Comparison of ENCODE assay signal across 8 cellular contexts in the genomic region with DNA sequence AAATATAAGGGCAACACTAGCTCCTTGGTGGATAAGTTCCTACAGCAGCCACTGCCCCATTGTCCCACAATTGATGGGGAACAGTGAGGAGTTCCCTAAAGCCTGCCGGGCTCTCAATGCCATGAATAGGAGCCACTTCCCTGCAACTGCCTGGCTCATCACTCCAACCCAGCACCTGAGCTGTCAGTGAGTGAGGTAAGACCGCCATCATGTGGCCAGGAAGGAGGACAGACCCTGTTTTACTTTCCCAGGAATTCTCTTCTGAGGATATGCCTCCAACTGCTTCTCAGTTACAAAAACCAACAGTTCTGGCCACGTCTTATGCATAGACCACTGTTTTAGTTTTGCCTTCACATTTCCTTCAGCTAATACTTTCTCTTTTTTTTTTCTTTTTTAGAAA. TPM values are rescaled to one million over a fixed set of nuclear protein-coding genes. Genes with fewer than 3 reads are reported as not detected.
DNase-seq lines count a peak whose midpoint lies in the region; ATAC-seq and TF ChIP-seq lines count a peak whose summit lies in the region.

No MANE protein-coding gene starts in this region.

- no peak overlapping the region for H3K4me3 ChIP-seq in lower lobe of right lung

- no peaks in the 10 kb centered on the region for H3K36me3 Mint-ChIP-seq in activated CD8-positive, alpha-beta T cell treated with anti-CD3 and anti-CD28 coated beads for 36 hours (ENCODE audit: low read depth)
- no peaks in the 10 kb centered on the region for H3K36me3 Mint-ChIP-seq in activated CD8-positive, alpha-beta T cell treated with anti-CD3 and anti-CD28 coated beads, Interleukin-2, amount 10 ng/mL, durations not matched to agents 7 days and 5 days (ENCODE audit: low read depth)

- DNase-seq in activated CD8-positive, alpha-beta T cell treated with anti-CD3 and anti-CD28 coated beads for 36 hours, result peak; percentile 2
- no peak for DNase-seq in activated CD8-positive, alpha-beta T cell treated with anti-CD3 and anti-CD28 coated beads, Interleukin-2, amount 10 ng/mL, durations not matched to agents 7 days and 5 days
- DNase-seq in NCI-H1417 treated with DMSO at 0.1 percent for 48 hours (lab: John Stamatoyannopoulos, UW) (peak; percentile 25), astrocyte of the hippocampus (ENCODE audit: low read depth, low spot score) (peak; percentile 64), lower lobe of right lung (no peak), SKM-1 (lab: John Stamatoyannopoulos, UW; ENCODE audit: unreplicated experiment) (no peak)
- no peak for DNase-seq in activated naive CD4-positive, alpha-beta T cell (lab: John Stamatoyannopoulos, UW)

- no peak overlapping the region for H3K27ac ChIP-seq in lower lobe of right lung

- H3K36me3 ChIP-seq in lower lobe of right lung, result no peaks in the 10 kb centered on the region

- no peaks in the 10 kb centered on the region for H3K9me3 Mint-ChIP-seq in activated CD8-positive, alpha-beta T cell treated with anti-CD3 and anti-CD28 coated beads for 36 hours
- no peaks in the 10 kb centered on the region for H3K9me3 Mint-ChIP-seq in activated CD8-positive, alpha-beta T cell treated with anti-CD3 and anti-CD28 coated beads, Interleukin-2, amount 10 ng/mL, durations not matched to agents 7 days and 5 days (ENCODE audit: insufficient read depth)

- no peaks in the 10 kb centered on the region for H3K9me3 ChIP-seq in lower lobe of right lung

- CTCF ChIA-PET in activated CD8-positive, alpha-beta T cell treated with anti-CD3 and anti-CD28 coated beads for 36 hours (lab: Charles Lee), result interaction anchor here (1.0 kb wide), 1 partner anchor 11 kb away, joined by 3 read pairs; no protein-coding TSS in a partner anchor
- CTCF ChIA-PET in activated CD8-positive, alpha-beta T cell treated with anti-CD3 and anti-CD28 coated beads, Interleukin-2, amount 10 ng/mL, durations not matched to agents 7 days and 5 days (lab: Charles Lee), result interaction anchor here (0.6 to 1.3 kb wide), 2 partner anchors 8 to 251 kb away, joined by 3 read pairs; no protein-coding TSS in a partner anchor

- H3K27me3 Mint-ChIP-seq in activated CD8-positive, alpha-beta T cell treated with anti-CD3 and anti-CD28 coated beads for 36 hours, result peaks cover 3% of the 10 kb centered on the region
- no peaks in the 10 kb centered on the region for H3K27me3 Mint-ChIP-seq in activated CD8-positive, alpha-beta T cell treated with anti-CD3 and anti-CD28 coated beads, Interleukin-2, amount 10 ng/mL, durations not matched to agents 7 days and 5 days (ENCODE audit: low read depth)

- no peaks in the 10 kb centered on the region for H3K27me3 ChIP-seq in lower lobe of right lung (ENCODE audit: low read depth)

- no peak overlapping the region for H3K27ac Mint-ChIP-seq in activated CD8-positive, alpha-beta T cell treated with anti-CD3 and anti-CD28 coated beads for 36 hours
- no peak overlapping the region for H3K27ac Mint-ChIP-seq in activated CD8-positive, alpha-beta T cell treated with anti-CD3 and anti-CD28 coated beads, Interleukin-2, amount 10 ng/mL, durations not matched to agents 7 days and 5 days

- TF ChIP-seq CTCF in activated CD8-positive, alpha-beta T cell treated with anti-CD3 and anti-CD28 coated beads for 36 hours (IDR thresholded peaks at IDR 0.05), result no peak
- TF ChIP-seq CTCF in lower lobe of right lung (IDR thresholded peaks at IDR 0.05), result peak; percentile 32

- POLR2A ChIA-PET in activated CD8-positive, alpha-beta T cell treated with anti-CD3 and anti-CD28 coated beads for 36 hours (lab: Charles Lee), result no interaction called here
- POLR2A ChIA-PET in activated CD8-positive, alpha-beta T cell treated with anti-CD3 and anti-CD28 coated beads, Interleukin-2, amount 10 ng/mL, durations not matched to agents 7 days and 5 days (lab: Charles Lee), result no interaction called here

- intact Hi-C loops in activated CD8-positive, alpha-beta T cell treated with anti-CD3 and anti-CD28 coated beads for 36 hours (cut with micrococcal nuclease), result no loop called here
- intact Hi-C loops in lower lobe of right lung (cut with DNase I), result no loop called here

- no peaks in the 10 kb centered on the region for H3K4me1 Mint-ChIP-seq in activated CD8-positive, alpha-beta T cell treated with anti-CD3 and anti-CD28 coated beads for 36 hours (ENCODE audit: low read depth)
- no peaks in the 10 kb centered on the region for H3K4me1 Mint-ChIP-seq in activated CD8-positive, alpha-beta T cell treated with anti-CD3 and anti-CD28 coated beads, Interleukin-2, amount 10 ng/mL, durations not matched to agents 7 days and 5 days (ENCODE audit: low read depth)

- no peak overlapping the region for H3K4me3 Mint-ChIP-seq in activated CD8-positive, alpha-beta T cell treated with anti-CD3 and anti-CD28 coated beads for 36 hours
- H3K4me3 Mint-ChIP-seq in activated CD8-positive, alpha-beta T cell treated with anti-CD3 and anti-CD28 coated beads, Interleukin-2, amount 10 ng/mL, durations not matched to agents 7 days and 5 days, result no peak overlapping the region

- ATAC-seq in activated CD8-positive, alpha-beta T cell treated with anti-CD3 and anti-CD28 coated beads for 36 hours, result no peak
- ATAC-seq in activated CD8-positive, alpha-beta T cell treated with anti-CD3 and anti-CD28 coated beads, Interleukin-2, amount 10 ng/mL, durations not matched to agents 7 days and 5 days, result no peak
- ATAC-seq in lower lobe of right lung (peak in 1 of 2 donors; percentile 46), GM18909 (IDR thresholded peaks at IDR 0.05; ENCODE audit: poor library complexity, unreplicated experiment) (no peak)

- no peaks in the 10 kb centered on the region for H3K4me1 ChIP-seq in lower lobe of right lung

RNA-seq across cellular contexts. Expression of a gene that starts 45.5 kb away (rescaled TPM):
- total RNA-seq in activated CD8-positive, alpha-beta T cell treated with anti-CD3 and anti-CD28 coated beads for 36 hours, result not detected
- total RNA-seq in activated CD8-positive, alpha-beta T cell treated with anti-CD3 and anti-CD28 coated beads, Interleukin-2, amount 10 ng/mL, durations not matched to agents 7 days and 5 days, result 1 to 10 TPM; 1.2 to 1.5 TPM
- 59.0 TPM for total RNA-seq in lower lobe of right lung

Comparison
In these comparisons a context has a peak if more than half of its experiments do, and no peak if none do; other contexts are left out.
1. DNase-seq: peak in activated CD8-positive, alpha-beta T cell treated with anti-CD3 and anti-CD28 coated beads for 36 hours (single experiment), NCI-H1417 treated with DMSO at 0.1 percent for 48 hours (single experiment) and astrocyte of the hippocampus (single experiment); none in activated CD8-positive, alpha-beta T cell treated with anti-CD3 and anti-CD28 coated beads, Interleukin-2, amount 10 ng/mL, durations not matched to agents 7 days and 5 days (single experiment), lower lobe of right lung (single experiment), activated naive CD4-positive, alpha-beta T cell (0 of 4) and SKM-1 (single experiment).
2. RNA of a gene that starts 45.5 kb away (total RNA-seq): 59.0 TPM in lower lobe of right lung (single experiment); 1.2 to 1.5 TPM in activated CD8-positive, alpha-beta T cell treated with anti-CD3 and anti-CD28 coated beads, Interleukin-2, amount 10 ng/mL, durations not matched to agents 7 days and 5 days and not detected in activated CD8-positive, alpha-beta T cell treated with anti-CD3 and anti-CD28 coated beads for 36 hours; every median in the first group is over 10 times any median in the second.